8 cellular contexts compared by ENCODE assay signal in the genomic region with DNA sequence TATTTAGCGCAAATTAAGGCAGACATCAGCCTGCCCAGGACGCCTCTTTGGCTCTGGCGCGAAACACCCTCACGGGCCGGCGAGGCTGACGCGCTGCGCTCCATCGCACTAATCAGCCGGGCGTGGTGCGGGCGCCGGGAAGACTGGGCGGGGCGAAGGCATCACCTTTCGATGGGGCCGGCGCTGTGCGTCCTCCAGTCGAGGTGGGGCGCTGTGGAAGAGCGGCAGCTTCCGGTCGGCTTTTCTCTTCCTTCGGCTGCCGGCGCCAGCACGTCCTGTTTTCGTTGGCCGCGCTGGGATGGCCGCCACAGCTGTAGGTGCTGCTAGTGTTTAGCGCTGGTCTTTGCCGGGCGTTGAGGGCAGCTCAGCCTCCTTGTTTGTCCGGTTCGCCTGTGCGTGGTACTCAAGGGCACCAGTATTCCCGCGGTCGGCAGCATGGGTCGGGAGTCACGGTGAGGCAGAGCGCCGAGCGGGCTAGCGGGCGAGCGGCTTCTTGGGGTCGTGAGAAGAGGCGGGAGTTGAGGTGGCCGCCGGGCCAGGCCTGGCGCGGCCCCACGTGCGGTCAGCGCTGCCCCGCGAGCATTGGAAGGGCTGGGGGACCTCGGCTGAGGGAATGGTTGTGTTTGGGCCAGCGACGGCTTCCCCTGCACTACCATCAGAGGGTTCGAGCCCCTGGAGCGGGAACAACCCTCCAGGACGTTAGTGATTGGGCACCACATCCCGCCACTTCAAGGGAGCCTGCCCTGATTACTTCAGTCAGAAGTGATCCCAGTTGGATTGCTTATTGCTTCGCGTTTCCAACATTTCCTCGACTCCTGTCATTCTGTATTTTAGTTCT. TPM values are rescaled to one million over a fixed set of nuclear protein-coding genes. Genes with fewer than 3 reads are reported as not detected.
DNase-seq lines count a peak whose midpoint lies in the region; ATAC-seq and TF ChIP-seq lines count a peak whose summit lies in the region.

A gene with protein sequence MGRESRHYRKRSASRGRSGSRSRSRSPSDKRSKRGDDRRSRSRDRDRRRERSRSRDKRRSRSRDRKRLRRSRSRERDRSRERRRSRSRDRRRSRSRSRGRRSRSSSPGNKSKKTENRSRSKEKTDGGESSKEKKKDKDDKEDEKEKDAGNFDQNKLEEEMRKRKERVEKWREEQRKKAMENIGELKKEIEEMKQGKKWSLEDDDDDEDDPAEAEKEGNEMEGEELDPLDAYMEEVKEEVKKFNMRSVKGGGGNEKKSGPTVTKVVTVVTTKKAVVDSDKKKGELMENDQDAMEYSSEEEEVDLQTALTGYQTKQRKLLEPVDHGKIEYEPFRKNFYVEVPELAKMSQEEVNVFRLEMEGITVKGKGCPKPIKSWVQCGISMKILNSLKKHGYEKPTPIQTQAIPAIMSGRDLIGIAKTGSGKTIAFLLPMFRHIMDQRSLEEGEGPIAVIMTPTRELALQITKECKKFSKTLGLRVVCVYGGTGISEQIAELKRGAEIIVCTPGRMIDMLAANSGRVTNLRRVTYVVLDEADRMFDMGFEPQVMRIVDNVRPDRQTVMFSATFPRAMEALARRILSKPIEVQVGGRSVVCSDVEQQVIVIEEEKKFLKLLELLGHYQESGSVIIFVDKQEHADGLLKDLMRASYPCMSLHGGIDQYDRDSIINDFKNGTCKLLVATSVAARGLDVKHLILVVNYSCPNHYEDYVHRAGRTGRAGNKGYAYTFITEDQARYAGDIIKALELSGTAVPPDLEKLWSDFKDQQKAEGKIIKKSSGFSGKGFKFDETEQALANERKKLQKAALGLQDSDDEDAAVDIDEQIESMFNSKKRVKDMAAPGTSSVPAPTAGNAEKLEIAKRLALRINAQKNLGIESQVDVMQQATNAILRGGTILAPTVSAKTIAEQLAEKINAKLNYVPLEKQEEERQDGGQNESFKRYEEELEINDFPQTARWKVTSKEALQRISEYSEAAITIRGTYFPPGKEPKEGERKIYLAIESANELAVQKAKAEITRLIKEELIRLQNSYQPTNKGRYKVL (plus strand): TSS at position 276 of the 838 bp plus-strand sequence. CDS start 160 bp downstream, at position 436.

- H3K79me2 ChIP-seq in OCI-LY7 (ENCODE audit: insufficient read depth, low read depth, low read length): peaks cover 51% of the 10 kb centered on the region

- dilution Hi-C loops in IMR-90 (cut with HindIII; ENCODE audit: low sequenced_read_pairs, unreplicated experiment): no loop called here

- H4K5ac ChIP-seq in IMR-90 (ENCODE audit: low read depth, low read length): peak within 1 kb of the TSS; percentile 84

- 0% methylated on average over 49 of the region's 73 CpGs; no CpG with 5 or more reads in 1 of the 2 experiments for WGBS in IMR-90 (ENCODE audit: extremely low coverage in 2 of 2, insufficient read length in 1 of 2), 2 experiments

- DNase-seq in DMS114 treated with DMSO at 0.1 percent for 48 hours (lab: John Stamatoyannopoulos, UW; ENCODE audit: unreplicated experiment): peak; percentile 88
- DNase-seq in IMR-90: peak; percentile 88
- DNase-seq in OCI-LY7 (ENCODE audit: low spot score): peak; percentile 96
- peak; percentile 94 for DNase-seq in activated T-cell treated with anti-CD3 and anti-CD28 coated beads for 24 hours (ENCODE audit: low read depth)
- peak; percentile 93 for DNase-seq in epidermal melanocyte (ENCODE audit: insufficient read length, low spot score)
- peak; percentile 94 for DNase-seq in mucosa of gallbladder (ENCODE audit: low spot score)
- DNase-seq in stimulated activated CD8-positive, alpha-beta memory T cell treated with anti-CD3 and anti-CD28 coated beads, Interleukin-4, amount 100 ng/mL, for 4 hours (ENCODE audit: low read depth in 2 of 2, low spot score in 1 of 2): peak; percentile 82 to 84

- peak within 1 kb of the TSS; percentile 92 for H3K4ac ChIP-seq in IMR-90 (ENCODE audit: low read depth, low read length)

- peak within 1 kb of the TSS; percentile 61; the same call in 1 of the 2 replicates for H2BK120ac ChIP-seq in IMR-90 (ENCODE audit: low read depth, low read length)

- peak within 1 kb of the TSS; percentile 97 for H3K9ac ChIP-seq in IMR-90 (ENCODE audit: low read depth, low read length)

- peak within 1 kb of the TSS; percentile 87; the same call in 1 of the 2 replicates for H3K23ac ChIP-seq in IMR-90 (ENCODE audit: low read depth, low read length)

- peak within 1 kb of the TSS; percentile 53; the same call in 1 of the 2 replicates for H2BK20ac ChIP-seq in IMR-90 (ENCODE audit: low read depth, low read length)

- TF ChIP-seq POLR2A in IMR-90 (IDR thresholded peaks at IDR 0.05; ENCODE audit: low read depth, low read length): peak; percentile 84

- peak within 1 kb of the TSS; percentile 99 for H2AFZ ChIP-seq in IMR-90 (replicated peaks; ENCODE audit: low read length, poor library complexity)
- peak within 1 kb of the TSS; percentile 95 for H2AFZ ChIP-seq in OCI-LY7 (ENCODE audit: low read length)

- H3K18ac ChIP-seq in IMR-90 (ENCODE audit: low read depth, low read length): peak within 1 kb of the TSS; percentile 53; the same call in 1 of the 2 replicates

- H3K27me3 ChIP-seq in IMR-90 (ENCODE audit: control insufficient read depth, insufficient read depth, low read length): no peaks in the 10 kb centered on the region

- H4K20me1 ChIP-seq in IMR-90 (ENCODE audit: insufficient read depth, low read length) (peaks cover 26% of the 10 kb centered on the region), OCI-LY7 (ENCODE audit: insufficient read depth, low read length) (peaks cover 25% of the 10 kb centered on the region)

- H2BK5ac ChIP-seq in IMR-90 (ENCODE audit: low read depth, low read length, poor library complexity, severe bottlenecking): peak within 1 kb of the TSS; percentile 69

- H3K4me2 ChIP-seq in IMR-90 (ENCODE audit: low read depth, low read length) (peak within 1 kb of the TSS; percentile 93), OCI-LY7 (ENCODE audit: low read length) (peak within 1 kb of the TSS; percentile 97)

- H4K91ac ChIP-seq in IMR-90 (ENCODE audit: insufficient read depth, low read depth, low read length): peak within 1 kb of the TSS; percentile 86

- H3K36me3 ChIP-seq in IMR-90 (ENCODE audit: control insufficient read depth, insufficient read depth, low read length) (no peaks in the 10 kb centered on the region), OCI-LY7 (ENCODE audit: insufficient read depth, low read length) (peaks cover 16% of the 10 kb centered on the region)

- H3K56ac ChIP-seq in IMR-90 (ENCODE audit: extremely low read depth, insufficient read depth, low read length): peak within 1 kb of the TSS; percentile 82

- H3K9me3 ChIP-seq in IMR-90 (ENCODE audit: control insufficient read depth, insufficient read depth, low read length) (no peaks in the 10 kb centered on the region), OCI-LY7 (ENCODE audit: low read length) (no peaks in the 10 kb centered on the region)

- H3K4me3 ChIP-seq in IMR-90 (ENCODE audit: insufficient read depth, low read depth, low read length) (peak within 1 kb of the TSS; percentile 96), OCI-LY7 (ENCODE audit: low read depth, low read length, poor library complexity, severe bottlenecking) (peak within 1 kb of the TSS; percentile 90)

- H3K4me1 ChIP-seq in IMR-90 (ENCODE audit: control insufficient read depth, insufficient read depth, low read length) (no peaks in the 10 kb centered on the region), OCI-LY7 (ENCODE audit: insufficient read depth, low read length, poor library complexity, severe bottlenecking) (peaks cover 31% of the 10 kb centered on the region)

- no peak for TF ChIP-seq RAD21 in IMR-90 (IDR thresholded peaks at IDR 0.05; ENCODE audit: low read length)

- POLR2A ChIA-PET in IMR-90 (lab: Charles Lee; ENCODE audit: unreplicated experiment) (no interaction called here), OCI-LY7 (lab: Charles Lee) (interaction anchor here (0.6 to 3.3 kb wide), 9 partner anchors 10 to 506 kb away, joined by 3 to 15 read pairs (median 5); a partner anchor contains a TSS)

- H2BK15ac ChIP-seq in IMR-90 (ENCODE audit: low read depth, low read length): peak within 1 kb of the TSS; percentile 55; the same call in 1 of the 3 replicates

- no TSS peak for BruUV-seq in IMR-90 (replicated peaks; lab: Mats Ljungman, UMichigan)
- no TSS peak for BruUV-seq in OCI-LY7 (replicated peaks; lab: Mats Ljungman, UMichigan)

- H2AK9ac ChIP-seq in IMR-90 (replicated peaks; ENCODE audit: low read depth, low read length, poor library complexity): peak within 1 kb of the TSS; percentile 92

- H4K8ac ChIP-seq in IMR-90 (ENCODE audit: low read depth in 2 of 2, low read length in 2 of 2): peak within 1 kb of the TSS; percentile 29 to 96

- in situ Hi-C loops in IMR-90 (cut with MboI; ENCODE audit: low sequenced_read_pairs): no loop called here

- H3K9me2 ChIP-seq in OCI-LY7 (ENCODE audit: insufficient read depth, low read length): no peaks in the 10 kb centered on the region

- H3K79me1 ChIP-seq in IMR-90 (ENCODE audit: low read depth in 1 of 2, low read length in 2 of 2): peaks cover 7 to 27% of the 10 kb centered on the region in 2 experiments

- H3K27ac ChIP-seq in IMR-90 (ENCODE audit: insufficient read depth, low read length) (peak within 1 kb of the TSS; percentile 95), OCI-LY7 (ENCODE audit: low read depth, low read length, poor library complexity, severe bottlenecking) (peak within 1 kb of the TSS; percentile 48)

- intact Hi-C loops in IMR-90 (cut with micrococcal nuclease) (no loop called here), OCI-LY7 (cut with micrococcal nuclease; ENCODE audit: unreplicated experiment) (loop anchor here (1.0 to 5.0 kb wide), 3 partner anchors 20 to 147 kb away; a partner anchor contains a TSS)

- H3K14ac ChIP-seq in IMR-90 (replicated peaks; ENCODE audit: low read depth, low read length): peak within 1 kb of the TSS; percentile 92

- H3K9me1 ChIP-seq in IMR-90 (ENCODE audit: insufficient read depth, low read length): no peaks in the 10 kb centered on the region

- TF ChIP-seq CTCF in IMR-90 (conservative IDR thresholded peaks at IDR 0.05; ENCODE audit: low read depth, low read length) (peak; percentile 90), OCI-LY7 (conservative IDR thresholded peaks at IDR 0.05; ENCODE audit: low read length) (peak; percentile 84)

- CTCF ChIA-PET in IMR-90 (lab: Yijun Ruan, JAX): interaction anchor here (0.6 to 1.5 kb wide), 4 partner anchors 8 to 46 kb away, joined by 3 to 8 read pairs (median 3); a partner anchor contains a TSS
- CTCF ChIA-PET in OCI-LY7 (lab: Charles Lee; ENCODE audit: unreplicated experiment): interaction anchor here (1.9 kb wide), 1 partner anchor 18 kb away, joined by 5 read pairs; no protein-coding TSS in a partner anchor

- ATAC-seq in GM21526 (IDR thresholded peaks at IDR 0.05; ENCODE audit: low FRiP score, unreplicated experiment) (peak; percentile 94), IMR-90 (ENCODE audit: low read depth) (peak; percentile 100)

- H2AK5ac ChIP-seq in IMR-90 (ENCODE audit: low read depth, low read length): peak within 1 kb of the TSS; percentile 90

TF ChIP-seq in IMR-90, 13 proteins besides CTCF, POLR2A, EP300 and RAD21 (continues in another document):
- no peak for TF ChIP-seq CHD1 (IDR thresholded peaks at IDR 0.05; ENCODE audit: low read depth, low read length)

RNA-seq across cellular contexts. Expression of the gene that starts here (rescaled TPM):
- 26.0 and 31.9 TPM in 2 replicates for total RNA-seq in IMR-90 (2012; rRNA removed)
- 19.3 and 22.5 TPM in 2 replicates for polyA plus RNA-seq in IMR-90 (2012; rRNA removed)
- polyA plus RNA-seq in IMR-90 (2012; cell fraction: cytosol; rRNA removed): 4.0 and 5.7 TPM in 2 replicates
- polyA plus RNA-seq in IMR-90 (2012; cell fraction: nucleus; rRNA removed; ENCODE audit: low replicate concordance): 7.2 and 40.2 TPM in 2 replicates
- 44.5 and 47.1 TPM in 2 replicates for total RNA-seq in OCI-LY7 (2014; rRNA removed; shearing (Covaris generic))
- 78.8 and 80.6 TPM in 2 replicates for total RNA-seq in OCI-LY7 (2022)
- total RNA-seq in mucosa of gallbladder: 37.5 TPM

Comparison
In these comparisons a context has a peak if more than half of its experiments do, and no peak if none do; other contexts are left out.
1. Peak in every context shown above with its lines: DNase-seq, ATAC-seq, H3K4me3 ChIP-seq and H3K27ac ChIP-seq.